Comparison of ENCODE assay signal across 21 cellular contexts in genomic region chr12:1870998-1871917, GRCh38. TPM values are rescaled to one million over a fixed set of nuclear protein-coding genes. Genes with fewer than 3 reads are reported as not detected.
A peak's percentile ranks its signal among the peaks of the same experiment; 100 is the strongest.
DNase-seq lines count a peak whose midpoint lies in the region; ATAC-seq, FAIRE-seq and TF ChIP-seq lines count a peak whose summit lies in the region.
"Had no signal": no experiment of that assay in that cellular context is flagged by ENCODE, and none has a peak within 500 bp of the region (broad histone marks: within the 10 kb centered on the region; RNA-seq: fewer than 3 reads in every experiment).

No MANE protein-coding gene starts in this region.

- SMC1A ChIA-PET in GM12878 (lab: Charles Lee; ENCODE audit: uncharacterized antibody, unreplicated experiment) = no interaction called here

- H4K91ac ChIP-seq in trophoblast cell (ENCODE audit: low read depth, low read length) = no peak overlapping the region

- H3K4me3 Mint-ChIP-seq in glutamatergic neuron (ENCODE audit: unreplicated experiment) = no peak overlapping the region
- H3K4me3 Mint-ChIP-seq: CD14-positive monocyte had no signal

- no peak for TF ChIP-seq EP300 in GM12878 (IDR thresholded peaks at IDR 0.05; ENCODE audit: borderline replicate concordance in 1 of 2, control insufficient read depth in 1 of 2, low read depth in 2 of 2, low read length in 2 of 2)

- BruUV-seq in GM12878 (replicated peaks; lab: Mats Ljungman, UMichigan) = no TSS peak

- in situ Hi-C loops in GM12878 (cut with MboI) = no loop called here

- H3K9ac ChIP-seq in GM12878 (ENCODE audit: control insufficient read depth, insufficient read depth, low read length) (no peak overlapping the region), trophoblast cell (ENCODE audit: low read length) (no peak overlapping the region)

- no peaks in the 10 kb centered on the region for H4K20me1 ChIP-seq in GM12878 (ENCODE audit: control insufficient read depth, insufficient read depth)

- H3K79me2 ChIP-seq in GM12878 (ENCODE audit: control insufficient read depth, insufficient read depth, low read length) (no peaks in the 10 kb centered on the region), trophoblast cell (ENCODE audit: control insufficient read depth, insufficient read depth, low read length, poor library complexity) (no peaks in the 10 kb centered on the region)

- H3K4me3 ChIP-seq in HEK293 (ENCODE audit: low read depth, low read length) = no peak overlapping the region
- no peak overlapping the region for H3K4me3 ChIP-seq in GM12878
- H3K4me3 ChIP-seq in trophoblast cell (ENCODE audit: low read depth, low read length) = peak overlapping the region; percentile 27
- no peak overlapping the region for H3K4me3 ChIP-seq in coronary artery
- H3K4me3 ChIP-seq: MG63, Peyer's patch had no signal

- no peak overlapping the region for H3K4me2 ChIP-seq in GM12878 (ENCODE audit: control insufficient read depth, insufficient read depth)
- H3K4me2 ChIP-seq in trophoblast cell (ENCODE audit: low read length) = no peak overlapping the region

- H4K12ac ChIP-seq in trophoblast cell (ENCODE audit: low read depth, low read length) = no peak overlapping the region

- no peak for TF ChIP-seq CTCF in HEK293 (tag by site-specific recombination; IDR thresholded peaks at IDR 0.05)
- TF ChIP-seq CTCF in GM12878 (IDR thresholded peaks at IDR 0.05 in 2 of 3, conservative IDR thresholded peaks at IDR 0.05 in 1 of 3; ENCODE audit: control insufficient read depth in 2 of 3, extremely low read depth in 1 of 3, insufficient read depth in 1 of 3, low read depth in 3 of 3, low read length in 3 of 3) = no peak
- no peak for TF ChIP-seq CTCF in glutamatergic neuron (IDR thresholded peaks at IDR 0.05; ENCODE audit: partially characterized antibody, unreplicated experiment)
- TF ChIP-seq CTCF in GM10248 (IDR thresholded peaks at IDR 0.05; ENCODE audit: control extremely low read depth, extremely low read depth, low read depth, missing control alignments) = no peak
- no peak for TF ChIP-seq CTCF in coronary artery (IDR thresholded peaks at IDR 0.05)

- H2AK5ac ChIP-seq in trophoblast cell (ENCODE audit: low read length) = no peak overlapping the region

- H3K27me3 Mint-ChIP-seq in glutamatergic neuron (ENCODE audit: unreplicated experiment) = peaks cover 10% of the 10 kb centered on the region

- no peak for TF ChIP-seq POLR2A in GM12878 (IDR thresholded peaks at IDR 0.05; ENCODE audit: low read depth, low read length)

- CTCF ChIA-PET in HEK293 (lab: Yijun Ruan, JAX) = no interaction called here
- CTCF ChIA-PET in GM12878 (lab: Yijun Ruan, JAX) = no interaction called here
- CTCF ChIA-PET in GM10248 (lab: Yijun Ruan, JAX) = no interaction called here

- H3K36me3 ChIP-seq in HEK293 (ENCODE audit: control insufficient read depth in 2 of 2, insufficient read depth in 1 of 2, low read length in 2 of 2) (no peaks in the 10 kb centered on the region), GM12878 (ENCODE audit: control insufficient read depth in 2 of 2, insufficient read depth in 2 of 2, low read length in 1 of 2) (no peaks in the 10 kb centered on the region), trophoblast cell (ENCODE audit: control insufficient read depth in 1 of 2, insufficient read depth in 2 of 2, low read length in 2 of 2) (no peaks in the 10 kb centered on the region)
- H3K36me3 ChIP-seq: MG63, Peyer's patch had no signal

- no peak overlapping the region for H3K4ac ChIP-seq in trophoblast cell (ENCODE audit: low read depth, low read length)

- H3K4me1 Mint-ChIP-seq in glutamatergic neuron (ENCODE audit: low read depth, unreplicated experiment) = peaks cover 57% of the 10 kb centered on the region
- H3K4me1 Mint-ChIP-seq: CD14-positive monocyte had no signal

- ATAC-seq in GM12878 = no peak
- ATAC-seq: Right ventricle myocardium inferior had no signal

- DNase-seq in GM12878 (ENCODE audit: low read depth, low spot score) (no peak), glutamatergic neuron (no peak), trophoblast cell (no peak), GM10248 (ENCODE audit: extremely low spot score) (no peak), NCI-H2196 treated with DMSO at 0.1 percent for 48 hours (lab: John Stamatoyannopoulos, UW; ENCODE audit: unreplicated experiment) (no peak), coronary artery (ENCODE audit: low spot score) (no peak)
- DNase-seq: ACHN, AML-193, DMS153, HCEC 1CT, Karpas-422, MG63, NCI-H1092 treated with DMSO at 0.1 percent for 48 hours, NCI-H1694, NCI-H2107, NCI-H226, NCI-H524 treated with DMSO at 0.1 percent for 48 hours, Peyer's patch had no signal

- intact Hi-C loops in GM12878 (cut with micrococcal nuclease; ENCODE audit: unreplicated experiment) = no loop called here

- TF ChIP-seq RAD21 in GM12878 (IDR thresholded peaks at IDR 0.05; ENCODE audit: insufficient read depth, low read depth, low read length) = no peak

- no peak overlapping the region for H2BK120ac ChIP-seq in trophoblast cell (ENCODE audit: insufficient read depth, low read length, poor library complexity)

- H3K18ac ChIP-seq in trophoblast cell (ENCODE audit: low read length) = no peak overlapping the region

- H3K23ac ChIP-seq in trophoblast cell (ENCODE audit: low read length) = peak overlapping the region; percentile 38

- no peak for FAIRE-seq in GM12878 (lab: Jason Lieb, UNC)

- H3K36me3 Mint-ChIP-seq in glutamatergic neuron (ENCODE audit: unreplicated experiment) = peaks cover 12% of the 10 kb centered on the region
- H3K36me3 Mint-ChIP-seq: CD14-positive monocyte had no signal

- peaks cover 0 to 7% of the 10 kb centered on the region in 2 experiments; a peak in 3 of 4 replicates for H3K27me3 ChIP-seq in GM12878 (replicated peaks in 1 of 2; ENCODE audit: control insufficient read depth in 2 of 2, insufficient read depth in 2 of 2, low read length in 1 of 2)
- no peaks in the 10 kb centered on the region for H3K27me3 ChIP-seq in trophoblast cell (ENCODE audit: insufficient read depth, low read length)
- H3K27me3 ChIP-seq: MG63, Peyer's patch had no signal

- RAD21 ChIA-PET in GM12878 (lab: Charles Lee; ENCODE audit: unreplicated experiment) = no interaction called here

- H2BK12ac ChIP-seq in trophoblast cell (ENCODE audit: low read length) = no peak overlapping the region

- no peak overlapping the region for H3K14ac ChIP-seq in trophoblast cell (ENCODE audit: low read length)

- H3K27ac ChIP-seq in HEK293 (ENCODE audit: extremely low read depth, low read depth, low read length) (no peak overlapping the region), GM12878 (ENCODE audit: control insufficient read depth, insufficient read depth) (no peak overlapping the region), trophoblast cell (ENCODE audit: low read depth, low read length) (no peak overlapping the region), coronary artery (no peak overlapping the region)
- H3K27ac ChIP-seq: Peyer's patch had no signal

- H3K4me1 ChIP-seq in HEK293 (ENCODE audit: control insufficient read depth, insufficient read depth, low read length) (no peaks in the 10 kb centered on the region), GM12878 (ENCODE audit: control insufficient read depth, insufficient read depth, low read length) (no peaks in the 10 kb centered on the region), trophoblast cell (ENCODE audit: control insufficient read depth in 1 of 2, insufficient read depth in 2 of 2, low read length in 2 of 2) (no peaks in the 10 kb centered on the region)
- H3K4me1 ChIP-seq: Peyer's patch had no signal

- WGBS in GM12878 (ENCODE audit: insufficient coverage, insufficient replicate concordance, low lambda C conversion rate, missing lambda C conversion rate) = 49% methylated on average over 24 of the region's 24 CpGs
- WGBS in trophoblast cell (ENCODE audit: extremely low coverage, insufficient coverage, insufficient read length) = no CpG with 5 or more reads among the region's 24 CpGs

- POLR2A ChIA-PET in HEK293 (lab: Yijun Ruan, JAX) = no interaction called here
- POLR2A ChIA-PET in GM12878 (lab: Charles Lee) = no interaction called here
- POLR2A ChIA-PET in GM10248 (lab: Yijun Ruan, JAX) = no interaction called here

- H3K27ac Mint-ChIP-seq in glutamatergic neuron (ENCODE audit: unreplicated experiment) = peak overlapping the region; percentile 67

- H3K9me3 ChIP-seq in HEK293 (ENCODE audit: control insufficient read depth, insufficient read depth, low read depth, low read length) = no peaks in the 10 kb centered on the region
- no peaks in the 10 kb centered on the region; the same call in 2 of the 3 replicates for H3K9me3 ChIP-seq in GM12878 (replicated peaks; ENCODE audit: control insufficient read depth, insufficient read depth, low read length)
- H3K9me3 ChIP-seq in trophoblast cell (ENCODE audit: insufficient read depth, low read depth, low read length) = peaks cover 9% of the 10 kb centered on the region
- H3K9me3 ChIP-seq: MG63, Peyer's patch had no signal

- H2AFZ ChIP-seq in GM12878 (ENCODE audit: control insufficient read depth, low read depth, low read length) (no peak overlapping the region), trophoblast cell (ENCODE audit: insufficient read depth, low read length, poor library complexity) (no peak overlapping the region)

- H3K79me1 ChIP-seq in trophoblast cell (ENCODE audit: low read length) = no peaks in the 10 kb centered on the region

- no peak overlapping the region for H2BK5ac ChIP-seq in trophoblast cell (ENCODE audit: low read depth, low read length, poor library complexity)

- no peak overlapping the region for H4K8ac ChIP-seq in trophoblast cell (ENCODE audit: low read depth, low read length)

- peaks cover 26% of the 10 kb centered on the region for H3K9me3 Mint-ChIP-seq in glutamatergic neuron (ENCODE audit: unreplicated experiment)

RNA-seq across cellular contexts. Expression of gene CACNA2D4, which starts 47.2 kb away (rescaled TPM):
- 1.5 and 2.8 TPM in 2 replicates for total RNA-seq in GM12878 (2013; cell fraction: nucleolus; rRNA removed)
- 0.73 and 0.76 TPM in 2 replicates for total RNA-seq in GM12878 (2014; rRNA removed)
- total RNA-seq in GM12878 (2014; rRNA removed; fragmentation: Illumina TruSeq; extraction: Trizol) = 0.49 and 0.51 TPM in 2 replicates
- total RNA-seq in GM12878 (2021) = 0.64 and 1.1 TPM in 2 replicates
- polyA plus RNA-seq in GM12878 (2011; ENCODE audit: low read depth) = 0.25 TPM
- polyA plus RNA-seq in GM12878 (2011; rRNA removed) = 0.94 and 1.0 TPM in 2 replicates
- 0.75 and 1.9 TPM in 2 replicates for polyA plus RNA-seq in GM12878 (2011; cell fraction: cytosol; rRNA removed)
- polyA plus RNA-seq in GM12878 (2011; cell fraction: nucleus; rRNA removed) = 3.9 and 5.4 TPM in 2 replicates
- polyA plus RNA-seq in GM12878 (2012) = 0.49 and 0.91 TPM in 2 replicates
- 0.44 and 0.50 TPM in 2 replicates for polyA plus RNA-seq in GM12878 (2014; fragmentation: Illumina TruSeq; extraction: Trizol)
- under 1 TPM; 0.03 to 0.20 TPM for polyA plus RNA-seq in GM12878 (2014; fragmentation: Nextera tagmentation; extraction: Ambion mirVana)
- polyA plus RNA-seq in GM12878 (2014; rRNA removed) = 0.86 and 1.2 TPM in 2 replicates
- polyA plus RNA-seq in GM12878 (2016; fragmentation: Nextera tagmentation; extraction: Ambion mirVana) = 1 to 10 TPM in 1 of 2 experiments, under 1 TPM in 1; 0.66 to 1.0 TPM
- 1.1 and 1.4 TPM in 2 replicates for polyA minus RNA-seq in GM12878 (2011; rRNA and poly(A)+ RNA removed)
- not detected in 2 replicates for polyA minus RNA-seq in GM12878 (2011; cell fraction: cytosol; rRNA and poly(A)+ RNA removed)
- 2.7 and 3.2 TPM in 2 replicates for polyA minus RNA-seq in GM12878 (2011; cell fraction: nucleus; rRNA and poly(A)+ RNA removed)
- not detected for total RNA-seq in glutamatergic neuron (ENCODE audit: unreplicated experiment)
- polyA plus RNA-seq in trophoblast cell (2013) = 0.03 and 0.06 TPM in 2 replicates

RNA-seq across cellular contexts. Expression of gene LRTM2, which starts 50.9 kb away (rescaled TPM):
- not detected in 2 replicates for total RNA-seq in GM12878 (2013; cell fraction: nucleolus; rRNA removed)
- total RNA-seq in GM12878 (2014; rRNA removed) = not detected in 2 replicates
- not detected in 2 replicates for total RNA-seq in GM12878 (2014; rRNA removed; fragmentation: Illumina TruSeq; extraction: Trizol)
- not detected in 2 replicates for total RNA-seq in GM12878 (2021)
- not detected for polyA plus RNA-seq in GM12878 (2011; ENCODE audit: low read depth)
- 0.05 TPM in 1 of 2 replicates, not detected in the other for polyA plus RNA-seq in GM12878 (2011; rRNA removed)
- 0.03 and 0.06 TPM in 2 replicates for polyA plus RNA-seq in GM12878 (2011; cell fraction: cytosol; rRNA removed)
- polyA plus RNA-seq in GM12878 (2011; cell fraction: nucleus; rRNA removed) = 0.12 and 0.18 TPM in 2 replicates
- not detected in 2 replicates for polyA plus RNA-seq in GM12878 (2012)
- not detected in 2 replicates for polyA plus RNA-seq in GM12878 (2014; fragmentation: Illumina TruSeq; extraction: Trizol)
- polyA plus RNA-seq in GM12878 (2014; fragmentation: Nextera tagmentation; extraction: Ambion mirVana) = not detected
- not detected in 2 replicates for polyA plus RNA-seq in GM12878 (2014; rRNA removed)
- polyA plus RNA-seq in GM12878 (2016; fragmentation: Nextera tagmentation; extraction: Ambion mirVana) = not detected
- polyA minus RNA-seq in GM12878 (2011; rRNA and poly(A)+ RNA removed) = 0.15 TPM in 1 of 2 replicates, not detected in the other
- not detected in 2 replicates for polyA minus RNA-seq in GM12878 (2011; cell fraction: cytosol; rRNA and poly(A)+ RNA removed)
- polyA minus RNA-seq in GM12878 (2011; cell fraction: nucleus; rRNA and poly(A)+ RNA removed) = not detected in 2 replicates
- 14.6 TPM for total RNA-seq in glutamatergic neuron (ENCODE audit: unreplicated experiment)
- polyA plus RNA-seq in trophoblast cell (2013) = 0.04 and 0.07 TPM in 2 replicates
- total RNA-seq: Peyer's patch, Right ventricle myocardium inferior had no signal
- polyA plus RNA-seq: CD14-positive monocyte had no signal

Comparison
In these comparisons a context has a peak if more than half of its experiments do, and no peak if none do; other contexts are left out.
1. RNA of gene LRTM2, which starts 50.9 kb away (total RNA-seq): 14.6 TPM in glutamatergic neuron (single experiment); not detected in GM12878; every median in the first group is over 10 times any median in the second.